ENCODE assay signal across 14 cellular contexts in the genomic region with DNA sequence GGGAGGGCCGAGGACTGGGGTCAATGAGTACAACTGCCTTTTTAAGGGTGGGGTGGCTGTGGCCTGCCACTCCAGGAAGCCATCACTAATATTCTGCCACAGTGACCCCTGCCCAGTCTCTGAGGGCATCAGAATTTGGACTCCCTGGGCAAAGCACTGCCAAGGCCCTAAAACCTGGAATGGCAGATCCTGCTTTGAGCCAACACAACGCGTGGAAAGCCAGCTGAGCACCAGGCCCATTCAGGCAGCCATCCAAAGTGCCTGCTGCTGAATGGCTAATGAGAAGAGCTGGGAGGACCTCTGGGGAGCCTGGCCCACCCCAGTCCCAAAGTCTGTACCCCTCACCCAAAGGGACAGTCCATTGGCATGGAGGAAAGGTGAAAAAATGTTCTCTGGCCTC. TPM values are rescaled to one million over a fixed set of nuclear protein-coding genes. Genes with fewer than 3 reads are reported as not detected.
DNase-seq lines count a peak whose midpoint lies in the region; ATAC-seq lines count a peak whose summit lies in the region.
"Had no signal": no experiment of that assay in that cellular context is flagged by ENCODE, and none has a peak within 500 bp of the region (broad histone marks: within the 10 kb centered on the region; RNA-seq: fewer than 3 reads in every experiment).

No MANE protein-coding gene starts in this region.

- intact Hi-C loops in Right ventricle myocardium inferior (cut with DNase I) (no loop called here), cardiac septum (cut with DNase I) (loop anchor here (2.0 kb wide), 1 partner anchor 45 kb away; a partner anchor contains a TSS)

- DNase-seq in Right ventricle myocardium inferior (ENCODE audit: missing footprints) (peak; percentile 81), cardiac septum (ENCODE audit: low spot score) (no peak), immature natural killer cell (no peak), NCI-H2081 treated with DMSO at 0.1 percent for 48 hours (lab: John Stamatoyannopoulos, UW) (no peak)
- no peak for DNase-seq in activated naive CD8-positive, alpha-beta T cell treated with anti-CD3 and anti-CD28 coated beads for 36 hours
- no peak for DNase-seq in stimulated activated CD4-positive, alpha-beta T cell treated with anti-CD3 and anti-CD28 coated beads, Interleukin-2, amount 100 ng/mL, for 48 hours
- DNase-seq: activated CD8-positive, alpha-beta memory T cell treated with anti-CD3 and anti-CD28 coated beads, Interleukin-2, amount 50 U/mL, for 4 hours; MG63; NCI-H2081 had no signal

- peaks cover 46% of the 10 kb centered on the region for H3K4me1 Mint-ChIP-seq in activated naive CD8-positive, alpha-beta T cell treated with anti-CD3 and anti-CD28 coated beads for 36 hours
- H3K4me1 Mint-ChIP-seq in immature natural killer cell = peaks cover 48 to 58% of the 10 kb centered on the region in 2 donors

- ATAC-seq in Right ventricle myocardium inferior = peak; percentile 16
- ATAC-seq in HG03280 (IDR thresholded peaks at IDR 0.05; ENCODE audit: unreplicated experiment) = no peak
- no peak for ATAC-seq in HG02571 (IDR thresholded peaks at IDR 0.05; ENCODE audit: unreplicated experiment)

- H3K9me3 Mint-ChIP-seq in activated naive CD8-positive, alpha-beta T cell treated with anti-CD3 and anti-CD28 coated beads for 36 hours = no peaks in the 10 kb centered on the region
- H3K9me3 Mint-ChIP-seq in immature natural killer cell = no peaks in the 10 kb centered on the region
- H3K9me3 Mint-ChIP-seq: memory B cell had no signal

- H3K4me3 Mint-ChIP-seq in activated naive CD8-positive, alpha-beta T cell treated with anti-CD3 and anti-CD28 coated beads for 36 hours = no peak overlapping the region
- no peak overlapping the region for H3K4me3 Mint-ChIP-seq in immature natural killer cell
- H3K4me3 Mint-ChIP-seq: memory B cell had no signal

- H3K36me3 Mint-ChIP-seq in activated naive CD8-positive, alpha-beta T cell treated with anti-CD3 and anti-CD28 coated beads for 36 hours = peaks cover 21% of the 10 kb centered on the region
- peaks cover 0 to 5% (median 0%) of the 10 kb centered on the region in 3 donors for H3K36me3 Mint-ChIP-seq in immature natural killer cell

- H3K27me3 Mint-ChIP-seq in activated naive CD8-positive, alpha-beta T cell treated with anti-CD3 and anti-CD28 coated beads for 36 hours = no peaks in the 10 kb centered on the region
- H3K27me3 Mint-ChIP-seq in immature natural killer cell (ENCODE audit: low read depth in 3 of 3) = peaks cover 0 to 3% (median 3%) of the 10 kb centered on the region in 3 donors
- H3K27me3 Mint-ChIP-seq: memory B cell had no signal

- H3K27ac Mint-ChIP-seq in activated naive CD8-positive, alpha-beta T cell treated with anti-CD3 and anti-CD28 coated beads for 36 hours = peak overlapping the region; percentile 68
- peak overlapping the region in 5 of 6 donors; percentile 31 to 80 (median 55) for H3K27ac Mint-ChIP-seq in immature natural killer cell
- H3K27ac Mint-ChIP-seq: memory B cell had no signal

RNA-seq across cellular contexts. Expression of a gene that starts 5.0 kb away (rescaled TPM):
- 120 TPM for total RNA-seq in Right ventricle myocardium inferior
- 69.5 TPM for total RNA-seq in cardiac septum
- total RNA-seq in activated naive CD8-positive, alpha-beta T cell treated with anti-CD3 and anti-CD28 coated beads for 36 hours = 100 to 1,000 TPM; 127 to 134 TPM
- polyA plus RNA-seq in immature natural killer cell = 100 to 1,000 TPM in 2 of 3 donors, 10 to 100 TPM in 1; 96.4 to 159 (median 143) TPM

RNA-seq across cellular contexts. Expression of a gene that starts 8.5 kb away (rescaled TPM):
- total RNA-seq in Right ventricle myocardium inferior (0.38 TPM), cardiac septum (0.16 TPM)
- 1 to 10 TPM in 1 of 2 experiments, under 1 TPM in 1; 0.85 to 1.4 TPM for total RNA-seq in activated naive CD8-positive, alpha-beta T cell treated with anti-CD3 and anti-CD28 coated beads for 36 hours
- not detected for polyA plus RNA-seq in immature natural killer cell
- total RNA-seq: HT-29, SJSA1 had no signal

RNA-seq across cellular contexts. Expression of a gene that starts 11.6 kb away (rescaled TPM):
- total RNA-seq in Right ventricle myocardium inferior (8.7 TPM), cardiac septum (8.9 TPM)
- 10 to 100 TPM; 69.7 to 74.9 TPM for total RNA-seq in activated naive CD8-positive, alpha-beta T cell treated with anti-CD3 and anti-CD28 coated beads for 36 hours
- 10 to 100 TPM; 57.1 to 83.6 (median 66.8) TPM for polyA plus RNA-seq in immature natural killer cell

RNA-seq across cellular contexts. Expression of a gene that starts 36.0 kb away (rescaled TPM):
- total RNA-seq in Right ventricle myocardium inferior (186 TPM), cardiac septum (154 TPM)
- total RNA-seq in activated naive CD8-positive, alpha-beta T cell treated with anti-CD3 and anti-CD28 coated beads for 36 hours = 10 to 100 TPM; 59.4 to 63.0 TPM
- 10 to 100 TPM; 18.0 to 37.0 (median 27.4) TPM for polyA plus RNA-seq in immature natural killer cell

RNA-seq across cellular contexts. Expression of a gene that starts 44.5 kb away (rescaled TPM):
- total RNA-seq in Right ventricle myocardium inferior = 62.3 TPM
- total RNA-seq in cardiac septum = 69.7 TPM
- total RNA-seq in activated naive CD8-positive, alpha-beta T cell treated with anti-CD3 and anti-CD28 coated beads for 36 hours = 100 to 1,000 TPM; 121 to 123 TPM
- polyA plus RNA-seq in immature natural killer cell = 10 to 100 TPM; 76.9 to 99.5 (median 81.5) TPM
